ENCODE assay signal across 1 cellular context in genomic region chr2:142877265-142877756, GRCh38.
TF ChIP-seq lines count a peak whose summit lies in the region.

Gene KYNU, plus strand, starts transcription at chr2:142877664. Its CDS starts 7,704 bp downstream, at chr2:142885368.

TF ChIP-seq in A549, 52 proteins besides CTCF, POLR2A, EP300 and RAD21 (continued from another document):
- TF ChIP-seq NPAS2 (CRISPR knock-in tag; IDR thresholded peaks at IDR 0.05; ENCODE audit: borderline replicate concordance) (no peak), ZNF302 (CRISPR knock-in tag; IDR thresholded peaks at IDR 0.05) (no peak), ATOH8 (CRISPR knock-in tag; IDR thresholded peaks at IDR 0.05; ENCODE audit: low read depth) (0 out of 2 replicates have a peak, but pooled peaks have one; percentile 67), HOXB5 (CRISPR knock-in tag; IDR thresholded peaks at IDR 0.05) (no peak; the same call in 1 of the 2 replicates), EHF (CRISPR knock-in tag; IDR thresholded peaks at IDR 0.05) (0 out of 2 replicates have a peak, but pooled peaks have one; percentile 64), POLR2AphosphoS2 (conservative IDR thresholded peaks at IDR 0.05; ENCODE audit: low read length) (no peak), HMGXB4 (CRISPR knock-in tag; IDR thresholded peaks at IDR 0.05; ENCODE audit: borderline replicate concordance) (no peak), TFCP2L1 (CRISPR knock-in tag; IDR thresholded peaks at IDR 0.05) (0 out of 2 replicates have a peak, but pooled peaks have one; percentile 21), KDM5A (IDR thresholded peaks at IDR 0.05) (no peak), E2F6 (IDR thresholded peaks at IDR 0.05; ENCODE audit: borderline replicate concordance, low read depth) (peak; percentile 65; the same call in 1 of the 2 replicates)
